In the genomic region with DNA sequence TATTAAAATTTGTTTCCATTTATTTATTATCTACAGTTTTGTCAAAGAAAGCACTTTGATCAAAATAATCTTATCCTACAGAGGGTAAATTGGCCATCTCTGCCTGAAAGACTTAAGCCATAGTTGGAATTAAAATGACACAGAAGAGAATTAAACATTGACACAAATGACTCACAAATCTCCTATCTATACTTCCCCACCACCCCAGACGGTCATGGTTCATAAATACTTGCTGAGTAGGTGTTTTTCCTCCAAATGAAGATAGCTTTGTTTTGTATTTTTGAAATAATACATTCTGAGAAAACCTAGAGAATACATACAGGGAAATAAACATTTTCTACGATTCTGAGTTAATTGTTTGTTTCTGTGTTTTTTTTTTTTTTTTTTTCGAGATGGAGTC, we compare ENCODE assay signal across 21 cellular contexts.
"Had no signal": no experiment of that assay in that cellular context is flagged by ENCODE, and none has a peak within 500 bp of the region (broad histone marks: within the 10 kb centered on the region; RNA-seq: fewer than 3 reads in every experiment).

No MANE protein-coding gene starts in this region.

- H3K27ac ChIP-seq: SJSA1, SK-N-MC had no signal

- H3K4me1 ChIP-seq: SJSA1 had no signal

- ATAC-seq: Panc1 had no signal

- H3K36me3 ChIP-seq: SJSA1 had no signal

- DNase-seq: Karpas-422, KG1, MM.1S, NCI-H1092 treated with DMSO at 0.1 percent for 48 hours, NCI-H1436, NCI-H187, NCI-H2029, NCI-H2081 treated with DMSO at 0.1 percent for 48 hours, NCI-H2171, NCI-H226, NCI-H446, NCI-H510A, NCI-H524 treated with DMSO at 0.1 percent for 48 hours, NCI-H69, NCI-H774, Right ventricle myocardium superior, RPMI8226, SIG-M5 had no signal

- H3K27me3 ChIP-seq: SJSA1 had no signal

- H3K4me3 ChIP-seq: SJSA1, SK-N-MC had no signal

- H3K9me3 ChIP-seq: SJSA1 had no signal
